Comparison of ENCODE assay signal across 8 cellular contexts in the genomic region with DNA sequence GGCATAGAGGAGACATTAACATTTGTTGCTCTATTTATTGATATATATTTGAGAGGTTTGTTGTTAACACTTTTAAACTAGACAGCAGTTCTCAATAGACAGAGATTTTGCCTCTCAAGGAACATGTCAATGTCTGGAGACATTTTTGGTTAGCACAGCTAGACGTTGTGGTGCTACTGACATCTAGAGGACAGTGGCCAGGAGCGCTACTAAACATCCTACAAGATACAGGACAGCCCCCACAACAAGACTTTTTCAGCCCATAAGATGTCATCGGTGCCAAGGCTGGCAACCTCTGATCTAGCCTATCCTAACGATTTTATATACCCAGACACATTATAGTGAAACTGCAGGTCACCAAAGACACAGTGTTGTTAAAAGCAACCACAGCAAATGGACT. TPM values are rescaled to one million over a fixed set of nuclear protein-coding genes. Genes with fewer than 3 reads are reported as not detected.
DNase-seq lines count a peak whose midpoint lies in the region; ATAC-seq, FAIRE-seq and TF ChIP-seq lines count a peak whose summit lies in the region.

No MANE protein-coding gene starts in this region.

- no peak overlapping the region for H3K27ac ChIP-seq in K562 (ENCODE audit: extremely low read depth, low read depth, low read length)

- no peak overlapping the region for H3K4me2 ChIP-seq in K562 (ENCODE audit: insufficient read depth, low read length)

- intact Hi-C loops in left cardiac atrium (cut with DNase I) (no loop called here), left ventricle myocardium superior (cut with micrococcal nuclease) (no loop called here), K562 (cut with micrococcal nuclease) (no loop called here)

- H3K4me3 ChIP-seq in K562, result no peak overlapping the region

- POLR2A ChIA-PET in K562 (lab: Yijun Ruan, JAX), result no interaction called here

- H3K27ac Mint-ChIP-seq in activated naive CD4-positive, alpha-beta T cell treated with anti-CD3 and anti-CD28 coated beads, Interleukin-2, amount 50 U/mL, for 72 hours, result no peak overlapping the region

- in situ Hi-C loops in K562 (cut with MboI), result no loop called here

- H3K4me1 ChIP-seq in K562 (replicated peaks in 1 of 2; ENCODE audit: control insufficient read depth in 2 of 2, insufficient read depth in 2 of 2, low read length in 2 of 2), result no peaks in the 10 kb centered on the region

- peak in 1 of 2 donors; percentile 54 for ATAC-seq in left cardiac atrium
- ATAC-seq in left ventricle myocardium superior, result no peak
- ATAC-seq in HG03432 (IDR thresholded peaks at IDR 0.05; ENCODE audit: unreplicated experiment), result peak; percentile 42
- ATAC-seq in K562, result no peak
- ATAC-seq in activated naive CD4-positive, alpha-beta T cell treated with anti-CD3 and anti-CD28 coated beads, Interleukin-2, amount 50 U/mL, for 72 hours, result no peak

- no peaks in the 10 kb centered on the region for H3K9me3 ChIP-seq in K562 (replicated peaks; ENCODE audit: control insufficient read depth, insufficient read depth, low read depth, low read length)

- BruUV-seq in K562 (replicated peaks; lab: Mats Ljungman, UMichigan), result no TSS peak

- no peaks in the 10 kb centered on the region for H3K27me3 ChIP-seq in K562 (ENCODE audit: control insufficient read depth in 2 of 2, insufficient read depth in 2 of 2, low read length in 2 of 2)

- H3K36me3 ChIP-seq in K562 (ENCODE audit: control insufficient read depth, insufficient read depth, low read length), result no peaks in the 10 kb centered on the region

- TF ChIP-seq POLR2A in K562 (conservative IDR thresholded peaks at IDR 0.05), result no peak

- H3K9me1 ChIP-seq in K562 (ENCODE audit: control insufficient read depth, insufficient read depth, low read length), result no peaks in the 10 kb centered on the region

- H4K20me1 ChIP-seq in K562 (replicated peaks; ENCODE audit: control insufficient read depth, insufficient read depth, low read length), result no peaks in the 10 kb centered on the region

- H3K9ac ChIP-seq in K562 (ENCODE audit: insufficient read depth in 1 of 2, low read depth in 2 of 2, low read length in 2 of 2), result no peak overlapping the region

- TF ChIP-seq CTCF in K562 (IDR thresholded peaks at IDR 0.05 in 2 of 3, conservative IDR thresholded peaks at IDR 0.05 in 1 of 3; ENCODE audit: insufficient read depth in 2 of 3, low read depth in 1 of 3, low read length in 3 of 3), result no peak

- H3K79me2 ChIP-seq in K562 (ENCODE audit: control insufficient read depth, insufficient read depth, low read length), result no peaks in the 10 kb centered on the region

- 0% methylated on average over 4 of the region's 4 CpGs for WGBS in K562 (ENCODE audit: insufficient coverage, low coverage, missing lambda C conversion rate)

- peak; percentile 10 to 37; a peak in 1 of 4 replicates for TF ChIP-seq RAD21 in K562 (CRISPR knock-in tag; conservative IDR thresholded peaks at IDR 0.05 in 1 of 2, IDR thresholded peaks at IDR 0.05 in 1 of 2)

- no peak for FAIRE-seq in K562 (lab: Jason Lieb, UNC)

- no peak overlapping the region for H2AFZ ChIP-seq in K562 (ENCODE audit: low read depth, low read length)

- no peak for TF ChIP-seq EP300 in K562 (IDR thresholded peaks at IDR 0.05; ENCODE audit: low read length)

- DNase-seq in left cardiac atrium, result peak; percentile 24
- no peak for DNase-seq in left ventricle myocardium superior
- peak in 1 of 4 experiments; percentile 1 for DNase-seq in K562 (ENCODE audit: extremely low read depth in 1 of 4, low spot score in 3 of 4)
- peak; percentile 57 for DNase-seq in putamen (ENCODE audit: low spot score)
- no peak for DNase-seq in activated naive CD4-positive, alpha-beta T cell treated with anti-CD3 and anti-CD28 coated beads, Interleukin-2, amount 50 U/mL, for 72 hours (ENCODE audit: low spot score in 2 of 2)
- no peak for DNase-seq in NCI-H187 treated with DMSO at 0.1 percent for 48 hours (lab: John Stamatoyannopoulos, UW)
- no peak for DNase-seq in NCI-H2196 treated with DMSO at 0.1 percent for 48 hours (lab: John Stamatoyannopoulos, UW; ENCODE audit: unreplicated experiment)

- H3K9me3 Mint-ChIP-seq in activated naive CD4-positive, alpha-beta T cell treated with anti-CD3 and anti-CD28 coated beads, Interleukin-2, amount 50 U/mL, for 72 hours, result no peaks in the 10 kb centered on the region

- CTCF ChIA-PET in K562 (lab: Yijun Ruan, JAX; ENCODE audit: low intra/inter-chr PET ratio), result no interaction called here

- no peaks in the 10 kb centered on the region for H3K36me3 Mint-ChIP-seq in activated naive CD4-positive, alpha-beta T cell treated with anti-CD3 and anti-CD28 coated beads, Interleukin-2, amount 50 U/mL, for 72 hours

TF ChIP-seq in K562, 482 proteins besides CTCF, POLR2A, EP300 and RAD21:
- no peak for TF ChIP-seq NFE2 (IDR thresholded peaks at IDR 0.05; ENCODE audit: low read depth)
- TF ChIP-seq, protein P1, sequence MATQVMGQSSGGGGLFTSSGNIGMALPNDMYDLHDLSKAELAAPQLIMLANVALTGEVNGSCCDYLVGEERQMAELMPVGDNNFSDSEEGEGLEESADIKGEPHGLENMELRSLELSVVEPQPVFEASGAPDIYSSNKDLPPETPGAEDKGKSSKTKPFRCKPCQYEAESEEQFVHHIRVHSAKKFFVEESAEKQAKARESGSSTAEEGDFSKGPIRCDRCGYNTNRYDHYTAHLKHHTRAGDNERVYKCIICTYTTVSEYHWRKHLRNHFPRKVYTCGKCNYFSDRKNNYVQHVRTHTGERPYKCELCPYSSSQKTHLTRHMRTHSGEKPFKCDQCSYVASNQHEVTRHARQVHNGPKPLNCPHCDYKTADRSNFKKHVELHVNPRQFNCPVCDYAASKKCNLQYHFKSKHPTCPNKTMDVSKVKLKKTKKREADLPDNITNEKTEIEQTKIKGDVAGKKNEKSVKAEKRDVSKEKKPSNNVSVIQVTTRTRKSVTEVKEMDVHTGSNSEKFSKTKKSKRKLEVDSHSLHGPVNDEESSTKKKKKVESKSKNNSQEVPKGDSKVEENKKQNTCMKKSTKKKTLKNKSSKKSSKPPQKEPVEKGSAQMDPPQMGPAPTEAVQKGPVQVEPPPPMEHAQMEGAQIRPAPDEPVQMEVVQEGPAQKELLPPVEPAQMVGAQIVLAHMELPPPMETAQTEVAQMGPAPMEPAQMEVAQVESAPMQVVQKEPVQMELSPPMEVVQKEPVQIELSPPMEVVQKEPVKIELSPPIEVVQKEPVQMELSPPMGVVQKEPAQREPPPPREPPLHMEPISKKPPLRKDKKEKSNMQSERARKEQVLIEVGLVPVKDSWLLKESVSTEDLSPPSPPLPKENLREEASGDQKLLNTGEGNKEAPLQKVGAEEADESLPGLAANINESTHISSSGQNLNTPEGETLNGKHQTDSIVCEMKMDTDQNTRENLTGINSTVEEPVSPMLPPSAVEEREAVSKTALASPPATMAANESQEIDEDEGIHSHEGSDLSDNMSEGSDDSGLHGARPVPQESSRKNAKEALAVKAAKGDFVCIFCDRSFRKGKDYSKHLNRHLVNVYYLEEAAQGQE (CRISPR knock-in tag; IDR thresholded peaks at IDR 0.05; ENCODE audit: low read depth), result no peak

RNA-seq across cellular contexts. Expression of gene CTSO, which starts 18.4 kb away (rescaled TPM):
- total RNA-seq in left cardiac atrium (10 to 100 TPM; 10.0 to 10.2 TPM), left ventricle myocardium superior (6.2 TPM), K562 (2014; rRNA removed) (0.04 TPM in 1 of 2 replicates, not detected in the other), K562 (2014; rRNA removed; fragmentation: Illumina TruSeq; extraction: Trizol) (0.04 TPM in 1 of 2 replicates, not detected in the other), K562 (2015; rRNA removed; fragmentation: Illumina TruSeq; extraction: Trizol) (0.07 TPM in 1 of 2 replicates, not detected in the other), K562 (2021) (0.04 TPM in 1 of 2 replicates, not detected in the other)
- total RNA-seq in K562 (2011; cell fraction: chromatin; rRNA removed; ENCODE audit: low replicate concordance), result not detected in 2 replicates
- not detected in 2 replicates for total RNA-seq in K562 (2011; cell fraction: nucleolus; rRNA removed)
- total RNA-seq in K562 (2011; cell fraction: nucleoplasm; rRNA removed), result not detected in 2 replicates
- polyA plus RNA-seq in K562 (2011; rRNA removed) (0.03 TPM in 1 of 2 replicates, not detected in the other), K562 (2014; fragmentation: Illumina TruSeq; extraction: Trizol) (not detected in 2 replicates), K562 (2014; fragmentation: Nextera tagmentation; extraction: Ambion mirVana) (not detected), K562 (2014; rRNA removed) (not detected in 2 replicates)
- not detected in 2 replicates for polyA plus RNA-seq in K562 (2011; cell fraction: cytosol; rRNA removed)
- polyA plus RNA-seq in K562 (2011; cell fraction: nucleus; rRNA removed), result not detected in 2 replicates
- polyA plus RNA-seq in K562 (2012), result 0.03 and 0.28 TPM in 2 replicates
- not detected in 2 replicates for polyA minus RNA-seq in K562 (2011; rRNA and poly(A)+ RNA removed)
- not detected in 2 replicates for polyA minus RNA-seq in K562 (2011; cell fraction: cytosol; rRNA and poly(A)+ RNA removed)
- polyA minus RNA-seq in K562 (2011; cell fraction: nucleus; rRNA and poly(A)+ RNA removed), result not detected in 2 replicates
- 1 to 10 TPM in 1 of 2 donors, under 1 TPM in 1; 0.77 to 2.6 TPM for total RNA-seq in activated naive CD4-positive, alpha-beta T cell treated with anti-CD3 and anti-CD28 coated beads, Interleukin-2, amount 50 U/mL, for 72 hours

Comparison
In these comparisons a context has a peak if more than half of its experiments do, and no peak if none do; other contexts are left out.
1. DNase-seq: peak in left cardiac atrium (single experiment) and putamen (single experiment); none in left ventricle myocardium superior (single experiment), activated naive CD4-positive, alpha-beta T cell treated with anti-CD3 and anti-CD28 coated beads, Interleukin-2, amount 50 U/mL, for 72 hours (0 of 2), NCI-H187 treated with DMSO at 0.1 percent for 48 hours (single experiment) and NCI-H2196 treated with DMSO at 0.1 percent for 48 hours (single experiment).